9 cellular contexts compared by ENCODE assay signal in genomic region chr6:145704153-145704781, GRCh38. TPM values are rescaled to one million over a fixed set of nuclear protein-coding genes. Genes with fewer than 3 reads are reported as not detected.
DNase-seq lines count a peak whose midpoint lies in the region; ATAC-seq, FAIRE-seq and TF ChIP-seq lines count a peak whose summit lies in the region.
"Had no signal": no experiment of that assay in that cellular context is flagged by ENCODE, and none has a peak within 500 bp of the region (broad histone marks: within the 10 kb centered on the region; RNA-seq: fewer than 3 reads in every experiment).

No MANE protein-coding gene starts in this region.

- 62% methylated on average over 3 of the region's 3 CpGs for WGBS in GM12878 (ENCODE audit: insufficient coverage, insufficient replicate concordance, low lambda C conversion rate, missing lambda C conversion rate)

- no TSS peak for BruUV-seq in GM12878 (replicated peaks; lab: Mats Ljungman, UMichigan)

- TF ChIP-seq POLR2A in GM12878 (IDR thresholded peaks at IDR 0.05; ENCODE audit: low read depth, low read length): no peak

- TF ChIP-seq CTCF in DND-41 (IDR thresholded peaks at IDR 0.05; ENCODE audit: borderline replicate concordance, extremely low read depth, low read length, poor library complexity, severe bottlenecking): peak; percentile 39
- peak; percentile 61 for TF ChIP-seq CTCF in Loucy (conservative IDR thresholded peaks at IDR 0.05; ENCODE audit: low read length)
- TF ChIP-seq CTCF in GM12878 (IDR thresholded peaks at IDR 0.05 in 2 of 3, conservative IDR thresholded peaks at IDR 0.05 in 1 of 3; ENCODE audit: control insufficient read depth in 2 of 3, extremely low read depth in 1 of 3, insufficient read depth in 1 of 3, low read depth in 3 of 3, low read length in 3 of 3): peak in 2 of 3 experiments; percentile 19 to 24; a peak in 3 of 6 replicates
- TF ChIP-seq CTCF in mesothelial cell of epicardium (IDR thresholded peaks at IDR 0.05; ENCODE audit: unreplicated experiment): peak; percentile 79

- FAIRE-seq in GM12878 (lab: Jason Lieb, UNC): no peak

- H3K4me2 ChIP-seq in DND-41 (ENCODE audit: insufficient read depth, low read length): no peak overlapping the region
- H3K4me2 ChIP-seq in Loucy (ENCODE audit: low read depth, low read length, poor library complexity, severe bottlenecking): no peak overlapping the region
- no peak overlapping the region for H3K4me2 ChIP-seq in GM12878 (ENCODE audit: control insufficient read depth, insufficient read depth)

- H3K27ac Mint-ChIP-seq in mesothelial cell of epicardium: no peak overlapping the region

- no peaks in the 10 kb centered on the region for H3K4me1 Mint-ChIP-seq in mesothelial cell of epicardium

- RAD21 ChIA-PET in GM12878 (lab: Charles Lee; ENCODE audit: unreplicated experiment): interaction anchor here (0.8 kb wide), 2 partner anchors 24 to 183 kb away, joined by 3 to 4 read pairs; no protein-coding TSS in a partner anchor

- intact Hi-C loops in GM12878 (cut with micrococcal nuclease; ENCODE audit: unreplicated experiment): loop anchor here (10.0 kb wide), 1 partner anchor 1119 kb away; no protein-coding TSS in a partner anchor

- no peak overlapping the region for H3K4me3 Mint-ChIP-seq in mesothelial cell of epicardium

- no peaks in the 10 kb centered on the region for H4K20me1 ChIP-seq in DND-41 (ENCODE audit: insufficient read depth, low read length)
- H4K20me1 ChIP-seq in Loucy (ENCODE audit: insufficient read depth, low read length, poor library complexity, severe bottlenecking): no peaks in the 10 kb centered on the region
- no peaks in the 10 kb centered on the region for H4K20me1 ChIP-seq in GM12878 (ENCODE audit: control insufficient read depth, insufficient read depth)

- H3K79me2 ChIP-seq in DND-41 (ENCODE audit: insufficient read depth, low read length) (no peaks in the 10 kb centered on the region), Loucy (ENCODE audit: insufficient read depth, low read length) (no peaks in the 10 kb centered on the region), GM12878 (ENCODE audit: control insufficient read depth, insufficient read depth, low read length) (no peaks in the 10 kb centered on the region)

- H3K9me3 ChIP-seq in DND-41 (ENCODE audit: insufficient read depth, low read length, severe bottlenecking) (peaks cover 4% of the 10 kb centered on the region), Loucy (ENCODE audit: insufficient read depth, low read depth, low read length) (peaks cover 7% of the 10 kb centered on the region; the same call in 1 of the 2 replicates), GM12878 (replicated peaks; ENCODE audit: control insufficient read depth, insufficient read depth, low read length) (no peaks in the 10 kb centered on the region; the same call in 2 of the 3 replicates)

- no peaks in the 10 kb centered on the region for H3F3A ChIP-seq in Loucy (ENCODE audit: low read depth)

- H3K36me3 ChIP-seq in DND-41 (ENCODE audit: insufficient read depth, low read length): no peaks in the 10 kb centered on the region
- H3K36me3 ChIP-seq in Loucy (ENCODE audit: insufficient read depth, low read length): no peaks in the 10 kb centered on the region
- no peaks in the 10 kb centered on the region for H3K36me3 ChIP-seq in GM12878 (ENCODE audit: control insufficient read depth in 2 of 2, insufficient read depth in 2 of 2, low read length in 1 of 2)

- CTCF ChIA-PET in GM12878 (lab: Yijun Ruan, JAX): interaction anchor here (0.6 to 1.9 kb wide), 16 partner anchors 8 to 595 kb away, joined by 3 to 11 read pairs (median 4); partner anchors contain the start of gene EPM2A

- H3K9me3 Mint-ChIP-seq in mesothelial cell of epicardium: peaks cover 11% of the 10 kb centered on the region

- H3K9me2 ChIP-seq in Loucy (replicated peaks; ENCODE audit: low read depth, low read length): no peaks in the 10 kb centered on the region

- in situ Hi-C loops in GM12878 (cut with MboI): no loop called here

- no peak overlapping the region for H3K4me3 ChIP-seq in DND-41 (ENCODE audit: low read depth in 1 of 2, low read length in 2 of 2)
- no peak overlapping the region for H3K4me3 ChIP-seq in Loucy (ENCODE audit: low read length, poor library complexity, severe bottlenecking)
- no peak overlapping the region for H3K4me3 ChIP-seq in GM12878

- H2AFZ ChIP-seq in DND-41 (ENCODE audit: low read depth, low read length) (no peak overlapping the region), Loucy (ENCODE audit: low read length) (no peak overlapping the region), GM12878 (ENCODE audit: control insufficient read depth, low read depth, low read length) (no peak overlapping the region)

- POLR2A ChIA-PET in GM12878 (lab: Charles Lee): no interaction called here

- no peaks in the 10 kb centered on the region; the same call in 1 of the 2 replicates for H3K4me1 ChIP-seq in DND-41 (ENCODE audit: insufficient read depth, low read length)
- peaks cover 12% of the 10 kb centered on the region for H3K4me1 ChIP-seq in Loucy (ENCODE audit: insufficient read depth, low read length, poor library complexity, severe bottlenecking)
- H3K4me1 ChIP-seq in GM12878 (ENCODE audit: control insufficient read depth, insufficient read depth, low read length): no peaks in the 10 kb centered on the region

- H3K36me3 Mint-ChIP-seq in mesothelial cell of epicardium: peaks cover 7% of the 10 kb centered on the region

- no peak overlapping the region for H3K9ac ChIP-seq in DND-41 (ENCODE audit: low read depth, low read length)
- H3K9ac ChIP-seq in Loucy (ENCODE audit: low read depth, low read length, poor library complexity, severe bottlenecking): no peak overlapping the region
- H3K9ac ChIP-seq in GM12878 (ENCODE audit: control insufficient read depth, insufficient read depth, low read length): no peak overlapping the region

- H3K27me3 ChIP-seq in DND-41 (ENCODE audit: insufficient read depth, low read length, poor library complexity) (no peaks in the 10 kb centered on the region), Loucy (ENCODE audit: insufficient read depth, low read length, poor library complexity, severe bottlenecking) (no peaks in the 10 kb centered on the region), GM12878 (replicated peaks in 1 of 2; ENCODE audit: control insufficient read depth in 2 of 2, insufficient read depth in 2 of 2, low read length in 1 of 2) (no peaks in the 10 kb centered on the region)

- ATAC-seq in DND-41 (ENCODE audit: insufficient read depth, low read depth): no peak; the same call in 2 of the 3 replicates
- ATAC-seq in GM12878: no peak
- no peak for ATAC-seq in HG03354 (IDR thresholded peaks at IDR 0.05; ENCODE audit: poor library complexity, severe bottlenecking, unreplicated experiment)

- DNase-seq in DND-41 (no peak), GM12878 (ENCODE audit: low read depth, low spot score) (no peak), mesothelial cell of epicardium (ENCODE audit: low spot score in 2 of 2, unreplicated experiment in 2 of 2) (no peak), C1 segment of cervical spinal cord (lab: John Stamatoyannopoulos, UW) (no peak), NCI-H1048 (lab: John Stamatoyannopoulos, UW) (no peak)
- DNase-seq in activated naive CD4-positive, alpha-beta T cell treated with Interleukin-2 at 50 U/mL for 16 hours: no peak
- DNase-seq: H7 had no signal

- SMC1A ChIA-PET in GM12878 (lab: Charles Lee; ENCODE audit: uncharacterized antibody, unreplicated experiment): interaction anchor here (0.7 to 1.0 kb wide), 5 partner anchors 11 to 273 kb away, joined by 3 to 4 read pairs (median 3); no protein-coding TSS in a partner anchor

- no peaks in the 10 kb centered on the region for H3K27me3 Mint-ChIP-seq in mesothelial cell of epicardium (ENCODE audit: low read depth)

- TF ChIP-seq RAD21 in GM12878 (IDR thresholded peaks at IDR 0.05; ENCODE audit: insufficient read depth, low read depth, low read length): peak; percentile 14; the same call in 1 of the 2 replicates

- H3K27ac ChIP-seq in DND-41 (ENCODE audit: low read length) (no peak overlapping the region), GM12878 (ENCODE audit: control insufficient read depth, insufficient read depth) (no peak overlapping the region)

- TF ChIP-seq EP300 in GM12878 (IDR thresholded peaks at IDR 0.05; ENCODE audit: borderline replicate concordance in 1 of 2, control insufficient read depth in 1 of 2, low read depth in 2 of 2, low read length in 2 of 2): no peak

TF ChIP-seq in GM12878, 131 proteins besides CTCF, POLR2A, EP300 and RAD21:
- no peak for TF ChIP-seq RB1 (IDR thresholded peaks at IDR 0.05; ENCODE audit: borderline replicate concordance)
- TF ChIP-seq SMC3 (IDR thresholded peaks at IDR 0.05; ENCODE audit: borderline replicate concordance, low read length): peak; percentile 21; the same call in 1 of the 2 replicates
- TF ChIP-seq MXI1 (IDR thresholded peaks at IDR 0.05; ENCODE audit: low read depth, low read length): no peak

RNA-seq across cellular contexts. Expression of gene EPM2A, which starts 31.1 kb away (rescaled TPM):
- total RNA-seq in GM12878 (2013; cell fraction: nucleolus; rRNA removed): 28.7 and 30.3 TPM in 2 replicates
- 13.0 and 13.5 TPM in 2 replicates for total RNA-seq in GM12878 (2014; rRNA removed)
- total RNA-seq in GM12878 (2014; rRNA removed; fragmentation: Illumina TruSeq; extraction: Trizol): 11.7 and 12.4 TPM in 2 replicates
- 11.8 and 12.8 TPM in 2 replicates for total RNA-seq in GM12878 (2021)
- polyA plus RNA-seq in GM12878 (2011; ENCODE audit: low read depth): 2.2 TPM
- polyA plus RNA-seq in GM12878 (2011; rRNA removed): 7.6 and 10.0 TPM in 2 replicates
- 6.9 and 9.3 TPM in 2 replicates for polyA plus RNA-seq in GM12878 (2011; cell fraction: cytosol; rRNA removed)
- 16.2 and 16.7 TPM in 2 replicates for polyA plus RNA-seq in GM12878 (2011; cell fraction: nucleus; rRNA removed)
- 2.9 and 3.9 TPM in 2 replicates for polyA plus RNA-seq in GM12878 (2012)
- polyA plus RNA-seq in GM12878 (2014; fragmentation: Illumina TruSeq; extraction: Trizol): 8.3 and 9.9 TPM in 2 replicates
- polyA plus RNA-seq in GM12878 (2014; fragmentation: Nextera tagmentation; extraction: Ambion mirVana): 1 to 10 TPM; 3.7 to 4.5 TPM
- polyA plus RNA-seq in GM12878 (2014; rRNA removed): 9.0 and 10.4 TPM in 2 replicates
- polyA plus RNA-seq in GM12878 (2016; fragmentation: Nextera tagmentation; extraction: Ambion mirVana): 1 to 10 TPM; 3.4 to 6.4 TPM
- 12.8 and 14.7 TPM in 2 replicates for polyA minus RNA-seq in GM12878 (2011; rRNA and poly(A)+ RNA removed)
- polyA minus RNA-seq in GM12878 (2011; cell fraction: cytosol; rRNA and poly(A)+ RNA removed): 1.9 and 4.7 TPM in 2 replicates
- polyA minus RNA-seq in GM12878 (2011; cell fraction: nucleus; rRNA and poly(A)+ RNA removed): 19.6 and 42.4 TPM in 2 replicates
- 7.8 to 9.8 TPM (median 9.5 TPM) in 3 replicates for total RNA-seq in mesothelial cell of epicardium

Comparison
In these comparisons a context has a peak if more than half of its experiments do, and no peak if none do; other contexts are left out.
1. CTCF ChIP-seq: peak in every context shown above with its lines; median percentile 79 in mesothelial cell of epicardium; 61 in Loucy; 39 in DND-41; 22 in GM12878.